In genomic region chr3:152190636-152191183, GRCh38 we compare ENCODE assay signal across 21 cellular contexts.
DNase-seq lines count a peak whose midpoint lies in the region; ATAC-seq, FAIRE-seq and TF ChIP-seq lines count a peak whose summit lies in the region.
"Had no signal": no experiment of that assay in that cellular context is flagged by ENCODE, and none has a peak within 500 bp of the region (broad histone marks: within the 10 kb centered on the region; RNA-seq: fewer than 3 reads in every experiment).

No MANE protein-coding gene starts in this region.

- no peak overlapping the region for H3K9ac ChIP-seq in HepG2 (ENCODE audit: insufficient read depth, low read depth, low read length)
- H3K9ac ChIP-seq: GM23248 had no signal

- no peak overlapping the region for H3K4me3 Mint-ChIP-seq in activated naive CD8-positive, alpha-beta T cell
- H3K4me3 Mint-ChIP-seq: activated CD8-positive, alpha-beta memory T cell treated with anti-CD3 and anti-CD28 coated beads, Interleukin-2, amount 10 ng/mL, durations not matched to agents 7 days and 5 days; dendritic cell treated with granulocyte-macrophage colony-stimulating factor and Interleukin-4, amounts not matched to agents 40 ng/mL and 50 ng/mL, for 4 days had no signal

- peak overlapping the region; percentile 61 for H3K27ac Mint-ChIP-seq in activated naive CD8-positive, alpha-beta T cell
- H3K27ac Mint-ChIP-seq: activated CD8-positive, alpha-beta memory T cell treated with anti-CD3 and anti-CD28 coated beads, Interleukin-2, amount 10 ng/mL, durations not matched to agents 7 days and 5 days; dendritic cell treated with granulocyte-macrophage colony-stimulating factor and Interleukin-4, amounts not matched to agents 40 ng/mL and 50 ng/mL, for 4 days had no signal

- no TSS peak for BruUV-seq in HepG2 (replicated peaks; lab: Mats Ljungman, UMichigan)

- no peaks in the 10 kb centered on the region for H3K9me3 ChIP-seq in HepG2 (ENCODE audit: low read length)
- H3K9me3 ChIP-seq in right lobe of liver, result no peaks in the 10 kb centered on the region
- H3K9me3 ChIP-seq: testis had no signal

- no peak for FAIRE-seq in HepG2 (lab: Jason Lieb, UNC)
- FAIRE-seq: endometrium, GM12892 had no signal

- CTCF ChIA-PET in HepG2 (lab: Yijun Ruan, JAX; ENCODE audit: low intra/inter-chr PET ratio, low total read pairs), result no interaction called here

- 1% methylated on average over 2 of the region's 2 CpGs for WGBS in HepG2 (ENCODE audit: low lambda C conversion rate)
- WGBS in right lobe of liver (ENCODE audit: insufficient coverage, low coverage, low lambda C conversion rate, missing lambda C conversion rate), result 57% methylated on average over 2 of the region's 2 CpGs

- H3K4me1 Mint-ChIP-seq in activated naive CD8-positive, alpha-beta T cell (ENCODE audit: low read depth), result peaks cover 73% of the 10 kb centered on the region

- TF ChIP-seq EP300 in HepG2 (IDR thresholded peaks at IDR 0.05; ENCODE audit: low read depth in 2 of 2, low read length in 2 of 2) (no peak), HepG2 (CRISPR knock-in tag; IDR thresholded peaks at IDR 0.05; ENCODE audit: borderline replicate concordance) (no peak)

- TF ChIP-seq POLR2A in HepG2 (IDR thresholded peaks at IDR 0.05; ENCODE audit: insufficient read depth in 1 of 2, low read depth in 2 of 2, low read length in 2 of 2) (no peak), right lobe of liver (IDR thresholded peaks at IDR 0.05) (no peak)

- H3K4me1 ChIP-seq in HepG2 (ENCODE audit: insufficient read depth, low read length) (0 out of 2 replicates have a peak, but pooled peaks cover 12% of the 10 kb centered on the region), right lobe of liver (no peaks in the 10 kb centered on the region)
- H3K4me1 ChIP-seq: testis had no signal

- ATAC-seq in HepG2, result no peak
- ATAC-seq in right lobe of liver, result no peak
- ATAC-seq in GM18502 (IDR thresholded peaks at IDR 0.05; ENCODE audit: poor library complexity, unreplicated experiment), result no peak
- ATAC-seq: activated CD8-positive, alpha-beta memory T cell treated with anti-CD3 and anti-CD28 coated beads, Interleukin-2, amount 10 ng/mL, durations not matched to agents 7 days and 5 days had no signal

- H3K4me2 ChIP-seq in HepG2 (ENCODE audit: low read depth, low read length), result no peak overlapping the region

- H3K27me3 ChIP-seq in HepG2 (ENCODE audit: control insufficient read depth in 1 of 2, insufficient read depth in 2 of 2, low read length in 2 of 2) (no peaks in the 10 kb centered on the region), right lobe of liver (no peaks in the 10 kb centered on the region), H7 (ENCODE audit: control insufficient read depth, insufficient read depth, low read length) (no peaks in the 10 kb centered on the region)
- H3K27me3 ChIP-seq: testis had no signal

- no peaks in the 10 kb centered on the region for H3K9me3 Mint-ChIP-seq in activated naive CD8-positive, alpha-beta T cell (ENCODE audit: low read depth)
- H3K9me3 Mint-ChIP-seq: dendritic cell treated with granulocyte-macrophage colony-stimulating factor and Interleukin-4, amounts not matched to agents 40 ng/mL and 50 ng/mL, for 4 days had no signal

- POLR2A ChIA-PET in HepG2 (lab: Yijun Ruan, JAX), result no interaction called here

- no peak overlapping the region for H3K27ac ChIP-seq in HepG2 (ENCODE audit: extremely low read length, insufficient read depth, low read length)
- H3K27ac ChIP-seq in right lobe of liver, result no peak overlapping the region
- H3K27ac ChIP-seq: GM23248, testis had no signal

- no peak overlapping the region for H2AFZ ChIP-seq in HepG2 (ENCODE audit: low read length)
- H2AFZ ChIP-seq: GM23248 had no signal

- H3K36me3 Mint-ChIP-seq in activated naive CD8-positive, alpha-beta T cell, result no peaks in the 10 kb centered on the region
- H3K36me3 Mint-ChIP-seq: activated CD8-positive, alpha-beta memory T cell treated with anti-CD3 and anti-CD28 coated beads, Interleukin-2, amount 10 ng/mL, durations not matched to agents 7 days and 5 days had no signal

- no peaks in the 10 kb centered on the region for H3K36me3 ChIP-seq in HepG2 (replicated peaks in 1 of 2; ENCODE audit: control insufficient read depth in 1 of 2, insufficient read depth in 2 of 2, low read length in 2 of 2)
- H3K36me3 ChIP-seq in right lobe of liver, result no peaks in the 10 kb centered on the region
- H3K36me3 ChIP-seq in H7 (replicated peaks; ENCODE audit: control insufficient read depth, insufficient read depth, low read length), result no peaks in the 10 kb centered on the region

- H3K4me3 ChIP-seq in HepG2 (replicated peaks in 1 of 3; ENCODE audit: insufficient read depth in 1 of 3, low read depth in 2 of 3, low read length in 3 of 3) (no peak overlapping the region), right lobe of liver (no peak overlapping the region), H7 (ENCODE audit: insufficient read depth, low read depth, low read length) (no peak overlapping the region)
- H3K4me3 ChIP-seq: GM23248, testis had no signal

- intact Hi-C loops in HepG2 (cut with micrococcal nuclease; ENCODE audit: unreplicated experiment) (no loop called here), right lobe of liver (cut with DNase I) (no loop called here)

- TF ChIP-seq RAD21 in HepG2 (CRISPR knock-in tag; IDR thresholded peaks at IDR 0.05), result no peak

- in situ Hi-C loops in HepG2 (cut with HindIII; ENCODE audit: extremely low pct_ligation_motif_present, low pct_unique_long_range_greater_than_20kb), result no loop called here

- DNase-seq in HepG2 (ENCODE audit: low spot score), result peak; percentile 32
- DNase-seq in right lobe of liver, result no peak
- DNase-seq in NCI-H1417 treated with DMSO at 0.1 percent for 48 hours (lab: John Stamatoyannopoulos, UW), result peak; percentile 26
- DNase-seq in H7, result no peak
- DNase-seq in medulla oblongata (ENCODE audit: extremely low spot score), result no peak
- DNase-seq: activated CD4-positive, CD25-positive, alpha-beta regulatory T cell treated with anti-CD3 and anti-CD28 coated beads, Interleukin-2, amount 50 U/mL, for 72 hours; activated CD8-positive, alpha-beta memory T cell treated with anti-CD3 and anti-CD28 coated beads, Interleukin-2, amount 10 ng/mL, durations not matched to agents 7 days and 5 days; activated effector memory CD4-positive, alpha-beta T cell treated with Interleukin-2 at 50 U/mL for 16 hours; GM23248; kidney glomerular epithelial cell; NCI-H1105 treated with DMSO at 0.1 percent for 48 hours; NCI-H526 treated with DMSO at 0.1 percent for 48 hours; nucleus accumbens; stimulated activated CD4-positive, alpha-beta T cell treated with anti-CD3 and anti-CD28 coated beads, Interleukin-2, amount 100 ng/mL, for 48 hours; stimulated activated naive CD4-positive, alpha-beta T cell; testis had no signal

- H3K27me3 Mint-ChIP-seq in activated naive CD8-positive, alpha-beta T cell, result no peaks in the 10 kb centered on the region
- H3K27me3 Mint-ChIP-seq: activated CD8-positive, alpha-beta memory T cell treated with anti-CD3 and anti-CD28 coated beads, Interleukin-2, amount 10 ng/mL, durations not matched to agents 7 days and 5 days; dendritic cell treated with granulocyte-macrophage colony-stimulating factor and Interleukin-4, amounts not matched to agents 40 ng/mL and 50 ng/mL, for 4 days had no signal

- no peaks in the 10 kb centered on the region for H4K20me1 ChIP-seq in HepG2 (ENCODE audit: insufficient read depth, low read length)

- no peaks in the 10 kb centered on the region for H3K79me2 ChIP-seq in HepG2 (ENCODE audit: insufficient read depth, low read length)

- TF ChIP-seq CTCF in HepG2 (CRISPR knock-in tag; IDR thresholded peaks at IDR 0.05), result no peak
- no peak for TF ChIP-seq CTCF in right lobe of liver (IDR thresholded peaks at IDR 0.05)

TF ChIP-seq in HepG2, 621 proteins besides CTCF, POLR2A, EP300 and RAD21 (continues in another document):
- TF ChIP-seq BCL6 (CRISPR knock-in tag; IDR thresholded peaks at IDR 0.05) (peak; percentile 30; the same call in 1 of the 2 replicates), FOXA3 (CRISPR knock-in tag; IDR thresholded peaks at IDR 0.05) (0 out of 2 replicates have a peak, but pooled peaks have one; percentile 20), SOX13 (IDR thresholded peaks at IDR 0.05) (no peak), SOX13 (CRISPR knock-in tag; conservative IDR thresholded peaks at IDR 0.05 in 1 of 2, IDR thresholded peaks at IDR 0.05 in 1 of 2) (0 out of 4 replicates have a peak, but pooled peaks of 1 of the 2 experiments have one; percentile 37), TFAP4 (IDR thresholded peaks at IDR 0.05; ENCODE audit: borderline replicate concordance, low read depth) (peak; percentile 32; the same call in 1 of the 2 replicates), GATAD1 (CRISPR knock-in tag; IDR thresholded peaks at IDR 0.05) (no peak), SMAD3 (CRISPR knock-in tag; IDR thresholded peaks at IDR 0.05) (0 out of 2 replicates have a peak, but pooled peaks have one; percentile 35), ZNF232 (CRISPR knock-in tag; IDR thresholded peaks at IDR 0.05; ENCODE audit: borderline replicate concordance) (no peak)
- TF ChIP-seq, protein P1, sequence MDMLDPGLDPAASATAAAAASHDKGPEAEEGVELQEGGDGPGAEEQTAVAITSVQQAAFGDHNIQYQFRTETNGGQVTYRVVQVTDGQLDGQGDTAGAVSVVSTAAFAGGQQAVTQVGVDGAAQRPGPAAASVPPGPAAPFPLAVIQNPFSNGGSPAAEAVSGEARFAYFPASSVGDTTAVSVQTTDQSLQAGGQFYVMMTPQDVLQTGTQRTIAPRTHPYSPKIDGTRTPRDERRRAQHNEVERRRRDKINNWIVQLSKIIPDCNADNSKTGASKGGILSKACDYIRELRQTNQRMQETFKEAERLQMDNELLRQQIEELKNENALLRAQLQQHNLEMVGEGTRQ (IDR thresholded peaks at IDR 0.05; ENCODE audit: low read depth, low read length), result peak; percentile 15; the same call in 1 of the 2 replicates
- TF ChIP-seq, protein P1 (CRISPR knock-in tag; IDR thresholded peaks at IDR 0.05; ENCODE audit: borderline replicate concordance), result no peak

Comparison
In these comparisons a context has a peak if more than half of its experiments do, and no peak if none do; other contexts are left out.
1. DNase-seq: peak in HepG2 (single experiment) and NCI-H1417 treated with DMSO at 0.1 percent for 48 hours (single experiment); none in right lobe of liver (0 of 3), H7 (single experiment) and medulla oblongata (single experiment).